ENCODE assay signal across 22 cellular contexts in the genomic region with DNA sequence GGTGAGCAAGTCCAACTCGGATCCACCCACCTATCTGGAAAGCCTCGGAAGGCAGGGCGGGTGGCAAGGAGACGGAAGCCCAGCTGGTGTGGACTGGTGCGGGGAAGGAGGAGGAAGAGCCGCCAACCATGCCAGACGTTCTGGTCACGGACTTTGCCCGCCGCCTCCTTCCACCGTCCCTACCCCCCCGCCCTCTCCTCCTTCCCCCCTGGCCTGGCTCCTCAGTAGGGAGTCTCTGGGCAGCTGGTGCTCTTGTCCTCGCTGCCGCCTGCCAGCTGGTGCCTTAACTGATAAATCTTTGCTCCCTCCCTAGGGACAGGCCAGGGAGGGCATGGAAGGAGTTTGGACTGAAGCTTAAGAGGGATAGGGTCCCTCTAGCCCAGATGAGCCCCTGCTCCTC. TPM values are rescaled to one million over a fixed set of nuclear protein-coding genes. Genes with fewer than 3 reads are reported as not detected.
A peak's percentile ranks its signal among the peaks of the same experiment; 100 is the strongest.
DNase-seq lines count a peak whose midpoint lies in the region; ATAC-seq and TF ChIP-seq lines count a peak whose summit lies in the region.
"Had no signal": no experiment of that assay in that cellular context is flagged by ENCODE, and none has a peak within 500 bp of the region (broad histone marks: within the 10 kb centered on the region; RNA-seq: fewer than 3 reads in every experiment).

No MANE protein-coding gene starts in this region.

- no peak overlapping the region for H2BK5ac ChIP-seq in mesenchymal stem cell (ENCODE audit: low read depth, low read length, poor library complexity, severe bottlenecking)

- no peak overlapping the region for H2AK5ac ChIP-seq in mesenchymal stem cell (ENCODE audit: low read length, severe bottlenecking)

- TF ChIP-seq CTCF in mucosa of descending colon (IDR thresholded peaks at IDR 0.05) (no peak), transverse colon (IDR thresholded peaks at IDR 0.05) (no peak), gastrocnemius medialis (IDR thresholded peaks at IDR 0.05 in 4 of 5, conservative IDR thresholded peaks at IDR 0.05 in 1 of 5) (no peak)

- H3K4me2 ChIP-seq in mesenchymal stem cell (ENCODE audit: low read length, poor library complexity, severe bottlenecking): no peak overlapping the region
- H3K4me2 ChIP-seq: smooth muscle cell had no signal

- no peak overlapping the region for H2AFZ ChIP-seq in mesenchymal stem cell (ENCODE audit: low read depth, low read length)

- ATAC-seq in mucosa of descending colon (peak; percentile 67), gastrocnemius medialis (no peak)
- ATAC-seq: effector memory CD8-positive, alpha-beta T cell; left cardiac atrium; psoas muscle; Right ventricle myocardium inferior; T-cell; upper lobe of right lung had no signal

- H3K14ac ChIP-seq in mesenchymal stem cell (ENCODE audit: low read length in 2 of 2): peak overlapping the region in 1 of 2 experiments; percentile 8

- H3K9ac ChIP-seq in mesenchymal stem cell (ENCODE audit: low read length): no peak overlapping the region

- TF ChIP-seq POLR2A in transverse colon (IDR thresholded peaks at IDR 0.05) (no peak), gastrocnemius medialis (IDR thresholded peaks at IDR 0.05) (no peak)

- H3K23ac ChIP-seq in mesenchymal stem cell (ENCODE audit: low read length in 2 of 2): no peak overlapping the region

- no peak overlapping the region for H3K4me3 ChIP-seq in mucosa of descending colon
- no peak overlapping the region for H3K4me3 ChIP-seq in transverse colon
- H3K4me3 ChIP-seq in gastrocnemius medialis: no peak overlapping the region
- H3K4me3 ChIP-seq in mesenchymal stem cell (ENCODE audit: insufficient read depth in 1 of 2, low read depth in 1 of 2, low read length in 2 of 2): no peak overlapping the region
- H3K4me3 ChIP-seq: psoas muscle, smooth muscle cell, stomach, upper lobe of right lung had no signal

- DNase-seq in NCI-H187 (lab: John Stamatoyannopoulos, UW) (peak; percentile 50 to 67), NCI-H187 treated with DMSO at 0.1 percent for 48 hours (lab: John Stamatoyannopoulos, UW) (no peak), NCI-H69 (lab: John Stamatoyannopoulos, UW) (peak; percentile 98), mucosa of descending colon (peak; percentile 84 to 88 (median 86)), transverse colon (peak; percentile 80), gastrocnemius medialis (no peak), mesenchymal stem cell (no peak)
- no peak for DNase-seq in stimulated activated CD4-positive, alpha-beta T cell treated with anti-CD3 and anti-CD28 coated beads, Interleukin-15, amount 100 ng/mL, for 24 hours
- DNase-seq: activated effector memory CD4-positive, alpha-beta T cell treated with anti-CD3 and anti-CD28 coated beads, Interleukin-2, amount 50 U/mL, for 16 hours; brain microvascular endothelial cell; effector memory CD8-positive, alpha-beta T cell; EL; KG1; left cardiac atrium; psoas muscle; stimulated activated CD4-positive, alpha-beta T cell treated with anti-CD3 and anti-CD28 coated beads, Interleukin-4, amount 100 ng/mL, for 24 hours; stomach; T-cell; upper lobe of right lung had no signal

- H3K79me1 ChIP-seq in mesenchymal stem cell (replicated peaks; ENCODE audit: low read length, poor library complexity, severe bottlenecking): no peaks in the 10 kb centered on the region

- H3K27me3 ChIP-seq in transverse colon (no peaks in the 10 kb centered on the region), gastrocnemius medialis (no peaks in the 10 kb centered on the region), mesenchymal stem cell (ENCODE audit: control insufficient read depth in 1 of 2, insufficient read depth in 1 of 2, low read length in 2 of 2) (no peaks in the 10 kb centered on the region)
- H3K27me3 ChIP-seq: brain microvascular endothelial cell, stomach, upper lobe of right lung had no signal

- no peak overlapping the region for H2BK12ac ChIP-seq in mesenchymal stem cell (ENCODE audit: low read length in 2 of 2)

- TF ChIP-seq EP300 in transverse colon (IDR thresholded peaks at IDR 0.05; ENCODE audit: low read depth): no peak

- H3K4ac ChIP-seq in mesenchymal stem cell (ENCODE audit: low read depth in 1 of 2, low read length in 2 of 2): no peak overlapping the region

- no peak overlapping the region for H2BK15ac ChIP-seq in mesenchymal stem cell (ENCODE audit: low read depth, poor library complexity, severe bottlenecking)

- no peak overlapping the region for H2BK120ac ChIP-seq in mesenchymal stem cell (ENCODE audit: low read depth, low read length)

- 52% methylated on average over 14 of the region's 14 CpGs; no CpG with 5 or more reads in 1 of the 2 donors for WGBS in transverse colon (ENCODE audit: low coverage in 1 of 2), 2 donors
- WGBS in mesenchymal stem cell: 95% methylated on average over 7 of the region's 14 CpGs

- intact Hi-C loops in mucosa of descending colon (cut with DNase I, micrococcal nuclease) (no loop called here), transverse colon (cut with DNase I; ENCODE audit: low total_unique reads) (loop anchor here (10.0 kb wide), 1 partner anchor 264 kb away; no protein-coding TSS in a partner anchor), gastrocnemius medialis (cut with DNase I; ENCODE audit: low total_unique reads) (no loop called here)

- H3K9me3 ChIP-seq in mucosa of descending colon (no peaks in the 10 kb centered on the region), transverse colon (no peaks in the 10 kb centered on the region), gastrocnemius medialis (no peaks in the 10 kb centered on the region), mesenchymal stem cell (ENCODE audit: control insufficient read depth, low read length) (no peaks in the 10 kb centered on the region)
- H3K9me3 ChIP-seq: psoas muscle, stomach, upper lobe of right lung had no signal

- peak overlapping the region; percentile 42 to 55 (median 48) for H3K27ac ChIP-seq in transverse colon
- no peak overlapping the region for H3K27ac ChIP-seq in gastrocnemius medialis
- no peak overlapping the region for H3K27ac ChIP-seq in mesenchymal stem cell (ENCODE audit: low read length, poor library complexity, severe bottlenecking)
- H3K27ac ChIP-seq: brain microvascular endothelial cell, psoas muscle, stomach, upper lobe of right lung had no signal

- H3K4me1 ChIP-seq in mucosa of descending colon (ENCODE audit: low read depth) (peaks cover 16% of the 10 kb centered on the region), transverse colon (peaks cover 3 to 33% (median 17%) of the 10 kb centered on the region in 4 donors), gastrocnemius medialis (peaks cover 4 to 6% of the 10 kb centered on the region in 2 donors), mesenchymal stem cell (ENCODE audit: control insufficient read depth, insufficient read depth, low read depth, low read length) (peaks cover 4% of the 10 kb centered on the region)

- no peak overlapping the region for H3K18ac ChIP-seq in mesenchymal stem cell (ENCODE audit: low read depth in 1 of 2, low read length in 2 of 2)

- in situ Hi-C loops in transverse colon (cut with MboI; ENCODE audit: low pct_ligation_motif_present in 1 of 4, low pct_unique_long_range_greater_than_20kb in 1 of 4, low sequenced_read_pairs in 3 of 4): no loop called here
- in situ Hi-C loops in gastrocnemius medialis (cut with MboI; ENCODE audit: low sequenced_read_pairs in 4 of 4): no loop called here

- H3K36me3 ChIP-seq in mucosa of descending colon (ENCODE audit: low read depth): no peaks in the 10 kb centered on the region
- no peaks in the 10 kb centered on the region for H3K36me3 ChIP-seq in transverse colon
- no peaks in the 10 kb centered on the region for H3K36me3 ChIP-seq in gastrocnemius medialis
- H3K36me3 ChIP-seq in mesenchymal stem cell (ENCODE audit: control insufficient read depth in 1 of 2, insufficient read depth in 2 of 2, low read depth in 1 of 2, low read length in 2 of 2): no peaks in the 10 kb centered on the region
- H3K36me3 ChIP-seq: brain microvascular endothelial cell, stomach, upper lobe of right lung had no signal

- no peak overlapping the region for H4K8ac ChIP-seq in mesenchymal stem cell (ENCODE audit: low read length)

- no peak overlapping the region for H4K91ac ChIP-seq in mesenchymal stem cell (ENCODE audit: low read length)

RNA-seq across cellular contexts. Expression of a gene that starts 4.8 kb away (rescaled TPM):
- total RNA-seq in mucosa of descending colon (under 1 TPM in 1 of 3 donors, not detected in 2; 0.41 TPM), transverse colon (not detected), gastrocnemius medialis (not detected)
- polyA plus RNA-seq in mesenchymal stem cell (2013, experiment 1 of 2): not detected
- polyA plus RNA-seq in mesenchymal stem cell (2013, experiment 2 of 2): not detected
- total RNA-seq: left cardiac atrium, psoas muscle, Right ventricle myocardium inferior, smooth muscle cell, stomach, T-cell, upper lobe of right lung had no signal
- polyA plus RNA-seq: BJ, smooth muscle cell, stomach had no signal

RNA-seq across cellular contexts. Expression of a gene that starts 5.2 kb away (rescaled TPM):
- total RNA-seq in mucosa of descending colon (10 to 100 TPM; 13.2 to 14.5 (median 13.6) TPM), transverse colon (10 to 100 TPM in 3 of 4 donors, 1 to 10 TPM in 1; 9.1 to 27.7 (median 15.2) TPM), gastrocnemius medialis (10 to 100 TPM; 28.8 to 42.3 (median 40.7) TPM)
- 3.7 TPM for polyA plus RNA-seq in mesenchymal stem cell (2013, experiment 1 of 2)
- polyA plus RNA-seq in mesenchymal stem cell (2013, experiment 2 of 2): 3.8 TPM

RNA-seq across cellular contexts. Expression of a gene that starts 22.4 kb away (rescaled TPM):
- total RNA-seq in mucosa of descending colon (100 to 1,000 TPM; 144 to 214 (median 200) TPM), transverse colon (100 to 1,000 TPM in 3 of 4 donors, 10 to 100 TPM in 1; 80.6 to 146 (median 120) TPM), gastrocnemius medialis (10 to 100 TPM; 44.9 to 64.7 (median 54.0) TPM)
- polyA plus RNA-seq in mesenchymal stem cell (2013, experiment 1 of 2): 602 TPM
- 596 TPM for polyA plus RNA-seq in mesenchymal stem cell (2013, experiment 2 of 2)

RNA-seq across cellular contexts. Expression of a gene that starts 24.5 kb away (rescaled TPM):
- total RNA-seq in mucosa of descending colon (under 1 TPM; 0.26 to 0.46 (median 0.35) TPM), transverse colon (1 to 10 TPM in 1 of 4 donors, under 1 TPM in 2, not detected in 1; 0.32 to 3.8 (median 0.41) TPM), gastrocnemius medialis (under 1 TPM in 3 of 4 donors, not detected in 1; 0.07 to 0.27 (median 0.09) TPM)
- polyA plus RNA-seq in mesenchymal stem cell (2013, experiment 1 of 2): 3.2 TPM
- 2.7 TPM for polyA plus RNA-seq in mesenchymal stem cell (2013, experiment 2 of 2)

RNA-seq across cellular contexts. Expression of a gene that starts 43.6 kb away (rescaled TPM):
- total RNA-seq in mucosa of descending colon (100 to 1,000 TPM in 1 of 3 donors, 10 to 100 TPM in 2; 10.3 to 109 (median 36.2) TPM), transverse colon (10 to 100 TPM in 3 of 4 donors, 1 to 10 TPM in 1; 5.2 to 14.3 (median 12.0) TPM), gastrocnemius medialis (10 to 100 TPM in 2 of 4 donors, 1 to 10 TPM in 2; 3.8 to 15.3 (median 9.4) TPM)
- polyA plus RNA-seq in mesenchymal stem cell (2013, experiment 1 of 2): 450 TPM
- polyA plus RNA-seq in mesenchymal stem cell (2013, experiment 2 of 2): 450 TPM

Comparison
In these comparisons a context has a peak if more than half of its experiments do, and no peak if none do; other contexts are left out.
1. DNase-seq: peak in NCI-H187 (2 of 2), NCI-H69 (single experiment), mucosa of descending colon (3 of 3) and transverse colon (single experiment); none in NCI-H187 treated with DMSO at 0.1 percent for 48 hours (single experiment), gastrocnemius medialis (0 of 2), stimulated activated CD4-positive, alpha-beta T cell treated with anti-CD3 and anti-CD28 coated beads, Interleukin-15, amount 100 ng/mL, for 24 hours (single experiment) and mesenchymal stem cell (single experiment).
2. H3K27ac ChIP-seq: peak in transverse colon (4 of 4); none in gastrocnemius medialis (0 of 4) and mesenchymal stem cell (single experiment).